ENCODE assay signal across 7 cellular contexts in the genomic region with DNA sequence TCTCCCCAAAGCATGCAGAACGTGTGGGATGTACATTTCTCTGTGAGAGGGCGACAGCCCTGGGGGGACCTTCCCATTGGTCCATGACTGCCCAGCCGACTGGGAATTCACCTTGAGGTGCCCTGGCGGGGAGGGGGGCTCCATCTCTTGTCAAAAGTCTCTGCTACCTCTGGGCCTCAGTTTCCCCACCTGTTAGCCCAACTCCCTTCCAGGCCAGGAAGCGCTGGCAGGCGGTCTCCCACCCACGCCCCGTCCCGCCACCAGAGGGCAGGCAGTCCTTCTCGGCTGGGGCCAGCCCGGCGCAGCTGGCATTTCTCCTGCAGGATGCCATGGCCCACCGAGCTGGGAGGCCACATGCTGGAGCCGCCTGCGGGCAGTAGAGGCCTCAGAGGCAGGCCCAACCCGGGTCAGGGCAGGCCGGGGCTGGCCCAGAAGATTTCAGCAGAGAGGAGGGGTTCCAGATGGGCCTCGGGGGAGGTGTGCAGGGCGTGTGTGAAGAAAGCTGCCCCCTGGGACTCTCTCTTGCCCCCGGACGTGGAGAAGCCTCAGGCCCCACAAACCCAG. TPM values are rescaled to one million over a fixed set of nuclear protein-coding genes. Genes with fewer than 3 reads are reported as not detected.
DNase-seq lines count a peak whose midpoint lies in the region; ATAC-seq and TF ChIP-seq lines count a peak whose summit lies in the region.

No MANE protein-coding gene starts in this region.

- no peak overlapping the region for H3K9ac ChIP-seq in endodermal cell (ENCODE audit: extremely low read depth, low read length, poor library complexity, severe bottlenecking)

- H3K9me3 ChIP-seq in endodermal cell (ENCODE audit: control insufficient read depth, low read length) (no peaks in the 10 kb centered on the region), uterus (no peaks in the 10 kb centered on the region)

- H3K4me1 ChIP-seq in endodermal cell (ENCODE audit: control insufficient read depth, insufficient read depth, low read length) (no peaks in the 10 kb centered on the region), uterus (peaks cover 0 to 19% of the 10 kb centered on the region in 2 donors)

- H3K4me3 Mint-ChIP-seq in activated CD8-positive, alpha-beta T cell treated with anti-CD3 and anti-CD28 coated beads for 36 hours, result peak overlapping the region; percentile 45
- no peak overlapping the region for H3K4me3 Mint-ChIP-seq in endodermal cell

- intact Hi-C loops in activated CD8-positive, alpha-beta T cell treated with anti-CD3 and anti-CD28 coated beads for 36 hours (cut with micrococcal nuclease), result no loop called here
- intact Hi-C loops in uterus (cut with DNase I; ENCODE audit: low total_unique reads), result no loop called here

- H3K27me3 Mint-ChIP-seq in activated CD8-positive, alpha-beta T cell treated with anti-CD3 and anti-CD28 coated beads for 36 hours, result no peaks in the 10 kb centered on the region
- H3K27me3 Mint-ChIP-seq in endodermal cell (ENCODE audit: insufficient read depth), result peaks cover 13% of the 10 kb centered on the region

- H3K27ac ChIP-seq in endodermal cell (ENCODE audit: low read depth, low read length) (no peak overlapping the region), uterus (no peak overlapping the region)

- H3K36me3 ChIP-seq in endodermal cell (ENCODE audit: control insufficient read depth, insufficient read depth, low read length), result no peaks in the 10 kb centered on the region
- no peaks in the 10 kb centered on the region for H3K36me3 ChIP-seq in uterus

- WGBS in endodermal cell (ENCODE audit: insufficient coverage in 1 of 2, insufficient read length in 1 of 2), 2 experiments, result 69 to 73% methylated on average over 14 to 21 of the region's 21 CpGs

- peak; percentile 83 for TF ChIP-seq CTCF in GM12865 (IDR thresholded peaks at IDR 0.05; ENCODE audit: insufficient read depth, low read depth, low read length, missing control alignments)
- peak; percentile 87 for TF ChIP-seq CTCF in activated CD8-positive, alpha-beta T cell treated with anti-CD3 and anti-CD28 coated beads for 36 hours (IDR thresholded peaks at IDR 0.05)
- peak; percentile 88 for TF ChIP-seq CTCF in endodermal cell (conservative IDR thresholded peaks at IDR 0.05)
- TF ChIP-seq CTCF in uterus (IDR thresholded peaks at IDR 0.05), result peak; percentile 55 to 72 (median 66)

- POLR2A ChIA-PET in activated CD8-positive, alpha-beta T cell treated with anti-CD3 and anti-CD28 coated beads for 36 hours (lab: Charles Lee), result interaction anchor here (1.0 to 11.5 kb wide), 5 partner anchors 9 to 28 kb away, joined by 3 to 227 read pairs (median 6); a partner anchor contains a TSS

- CTCF ChIA-PET in activated CD8-positive, alpha-beta T cell treated with anti-CD3 and anti-CD28 coated beads for 36 hours (lab: Charles Lee), result interaction anchor here (0.6 to 8.4 kb wide), 8 partner anchors 8 to 162 kb away, joined by 3 to 68 read pairs (median 4); a partner anchor contains a TSS

- H3K36me3 Mint-ChIP-seq in activated CD8-positive, alpha-beta T cell treated with anti-CD3 and anti-CD28 coated beads for 36 hours (ENCODE audit: low read depth), result no peaks in the 10 kb centered on the region
- H3K36me3 Mint-ChIP-seq in endodermal cell (ENCODE audit: low read depth), result no peaks in the 10 kb centered on the region

- H3K27me3 ChIP-seq in endodermal cell (ENCODE audit: control insufficient read depth, insufficient read depth, low read length, poor library complexity, severe bottlenecking), result no peaks in the 10 kb centered on the region
- no peaks in the 10 kb centered on the region for H3K27me3 ChIP-seq in uterus

- H3K9me3 Mint-ChIP-seq in activated CD8-positive, alpha-beta T cell treated with anti-CD3 and anti-CD28 coated beads for 36 hours, result no peaks in the 10 kb centered on the region
- no peaks in the 10 kb centered on the region for H3K9me3 Mint-ChIP-seq in endodermal cell

- ATAC-seq in activated CD8-positive, alpha-beta T cell treated with anti-CD3 and anti-CD28 coated beads for 36 hours, result no peak
- no peak for ATAC-seq in HG02642 (IDR thresholded peaks at IDR 0.05; ENCODE audit: poor library complexity, unreplicated experiment)

- DNase-seq in GM12865 (ENCODE audit: low read depth) (peak; percentile 72), NCI-H2171 (lab: John Stamatoyannopoulos, UW) (peak; percentile 46), endodermal cell (peak; percentile 93), mucosa of gallbladder (ENCODE audit: low spot score) (peak; percentile 48), uterus (peak; percentile 59)
- peak; percentile 78 for DNase-seq in activated CD8-positive, alpha-beta T cell treated with anti-CD3 and anti-CD28 coated beads for 36 hours

- H3K4me3 ChIP-seq in GM12865 (ENCODE audit: low read depth, low read length) (no peak overlapping the region), endodermal cell (ENCODE audit: low read length) (no peak overlapping the region), uterus (no peak overlapping the region)

- H3K4me1 Mint-ChIP-seq in activated CD8-positive, alpha-beta T cell treated with anti-CD3 and anti-CD28 coated beads for 36 hours (ENCODE audit: low read depth), result peaks cover 83% of the 10 kb centered on the region
- H3K4me1 Mint-ChIP-seq in endodermal cell, result no peaks in the 10 kb centered on the region

- peak overlapping the region; percentile 100 for H3K27ac Mint-ChIP-seq in activated CD8-positive, alpha-beta T cell treated with anti-CD3 and anti-CD28 coated beads for 36 hours
- H3K27ac Mint-ChIP-seq in endodermal cell, result no peak overlapping the region

- no peak for TF ChIP-seq POLR2A in uterus (IDR thresholded peaks at IDR 0.05)

RNA-seq across cellular contexts. Expression of a gene that starts 16.6 kb away (rescaled TPM):
- 100 to 1,000 TPM; 289 to 292 TPM for total RNA-seq in activated CD8-positive, alpha-beta T cell treated with anti-CD3 and anti-CD28 coated beads for 36 hours
- total RNA-seq in endodermal cell, result under 1 TPM; 0.55 to 0.80 TPM
- 0.75 TPM for polyA plus RNA-seq in endodermal cell (2013, experiment 1 of 2)
- 0.58 TPM for polyA plus RNA-seq in endodermal cell (2013, experiment 2 of 2)
- total RNA-seq in mucosa of gallbladder, result 12.0 TPM
- 1 to 10 TPM in 2 of 4 donors, not detected in 2; 2.1 to 4.1 TPM for total RNA-seq in uterus

RNA-seq across cellular contexts. Expression of a gene that starts 27.3 kb away (rescaled TPM):
- 10 to 100 TPM; 90.6 to 97.0 TPM for total RNA-seq in activated CD8-positive, alpha-beta T cell treated with anti-CD3 and anti-CD28 coated beads for 36 hours
- total RNA-seq in endodermal cell (100 to 1,000 TPM; 104 to 143 TPM), mucosa of gallbladder (161 TPM), uterus (100 to 1,000 TPM in 1 of 4 donors, 10 to 100 TPM in 3; 16.5 to 173 (median 44.6) TPM)
- 101 TPM for polyA plus RNA-seq in endodermal cell (2013, experiment 1 of 2)
- polyA plus RNA-seq in endodermal cell (2013, experiment 2 of 2), result 74.7 TPM

RNA-seq across cellular contexts. Expression of a gene that starts 32.8 kb away (rescaled TPM):
- under 1 TPM; 0.45 to 0.50 TPM for total RNA-seq in activated CD8-positive, alpha-beta T cell treated with anti-CD3 and anti-CD28 coated beads for 36 hours
- total RNA-seq in endodermal cell (not detected), mucosa of gallbladder (8.5 TPM), uterus (10 to 100 TPM in 2 of 4 donors, 1 to 10 TPM in 2; 3.5 to 29.4 (median 9.0) TPM)
- polyA plus RNA-seq in endodermal cell (2013, experiment 1 of 2), result 0.50 TPM
- 0.12 TPM for polyA plus RNA-seq in endodermal cell (2013, experiment 2 of 2)

RNA-seq across cellular contexts. Expression of a gene that starts 58.3 kb away (rescaled TPM):
- not detected for total RNA-seq in activated CD8-positive, alpha-beta T cell treated with anti-CD3 and anti-CD28 coated beads for 36 hours
- total RNA-seq in endodermal cell (under 1 TPM; 0.46 to 0.48 TPM), mucosa of gallbladder (not detected), uterus (not detected)
- 0.32 TPM for polyA plus RNA-seq in endodermal cell (2013, experiment 1 of 2)
- 0.12 TPM for polyA plus RNA-seq in endodermal cell (2013, experiment 2 of 2)

Comparison
In these comparisons a context has a peak if more than half of its experiments do, and no peak if none do; other contexts are left out.
1. RNA of a gene that starts 16.6 kb away (total RNA-seq): 289 to 292 TPM in activated CD8-positive, alpha-beta T cell treated with anti-CD3 and anti-CD28 coated beads for 36 hours; 12.0 TPM in mucosa of gallbladder (single experiment), 2.1 to 4.1 TPM in uterus and 0.55 to 0.80 TPM in endodermal cell; every median in the first group is over 10 times any median in the second.
2. Peak in every context shown above with its lines, with median percentiles within 50 percentile points of each other: DNase-seq and CTCF ChIP-seq.